ENCODE assay signal across 12 cellular contexts in genomic region chr10:44990302-44990655, GRCh38. TPM values are rescaled to one million over a fixed set of nuclear protein-coding genes. Genes with fewer than 3 reads are reported as not detected.
A peak's percentile ranks its signal among the peaks of the same experiment; 100 is the strongest.
DNase-seq lines count a peak whose midpoint lies in the region; ATAC-seq and TF ChIP-seq lines count a peak whose summit lies in the region.
"Had no signal": no experiment of that assay in that cellular context is flagged by ENCODE, and none has a peak within 500 bp of the region (broad histone marks: within the 10 kb centered on the region; RNA-seq: fewer than 3 reads in every experiment).

No MANE protein-coding gene starts in this region.

- H3K4me1 Mint-ChIP-seq in glutamatergic neuron (ENCODE audit: low read depth, unreplicated experiment) (peaks cover 18% of the 10 kb centered on the region), progenitor cell of endocrine pancreas (ENCODE audit: low read depth) (peaks cover 31% of the 10 kb centered on the region)
- H3K4me1 Mint-ChIP-seq: memory B cell had no signal

- H3K36me3 Mint-ChIP-seq in glutamatergic neuron (ENCODE audit: unreplicated experiment) (peaks cover 22% of the 10 kb centered on the region), progenitor cell of endocrine pancreas (ENCODE audit: insufficient read depth) (peaks cover 2% of the 10 kb centered on the region)
- H3K36me3 Mint-ChIP-seq: memory B cell had no signal

- in situ Hi-C loops in GM13976 (cut with MboI; ENCODE audit: low sequenced_read_pairs, unreplicated experiment): no loop called here

- H3K9me3 Mint-ChIP-seq in glutamatergic neuron (ENCODE audit: unreplicated experiment): peaks cover 2% of the 10 kb centered on the region
- no peaks in the 10 kb centered on the region for H3K9me3 Mint-ChIP-seq in progenitor cell of endocrine pancreas (ENCODE audit: low read depth)
- H3K9me3 Mint-ChIP-seq: memory B cell had no signal

- DNase-seq in GM13976 (ENCODE audit: low spot score) (no peak), glutamatergic neuron (peak; percentile 73), progenitor cell of endocrine pancreas (ENCODE audit: low spot score, unreplicated experiment) (peak; percentile 15), HPDE6-E6E7 (ENCODE audit: extremely low spot score) (no peak), EL (no peak)
- DNase-seq: activated T-cell treated with anti-CD3 and anti-CD28 coated beads for 4 hours, NCI-H1105 treated with DMSO at 0.1 percent for 48 hours, SW 1271 had no signal

- TF ChIP-seq CTCF in GM13976 (IDR thresholded peaks at IDR 0.05; ENCODE audit: borderline replicate concordance, control extremely low read depth, extremely low read depth, insufficient read depth, missing control alignments) (peak; percentile 9), glutamatergic neuron (IDR thresholded peaks at IDR 0.05; ENCODE audit: partially characterized antibody, unreplicated experiment) (no peak), progenitor cell of endocrine pancreas (IDR thresholded peaks at IDR 0.05; ENCODE audit: unreplicated experiment) (peak; percentile 54)

- H3K4me3 Mint-ChIP-seq in glutamatergic neuron (ENCODE audit: unreplicated experiment) (no peak overlapping the region), progenitor cell of endocrine pancreas (ENCODE audit: low read depth) (no peak overlapping the region)
- H3K4me3 Mint-ChIP-seq: memory B cell had no signal

- ATAC-seq in SK-N-SH treated with all-trans-retinoic acid at 6 μM for 48 hours: peak; percentile 45; the same call in 1 of the 3 replicates
- no peak for ATAC-seq in HG02884 (IDR thresholded peaks at IDR 0.05; ENCODE audit: unreplicated experiment)
- ATAC-seq in GM19035 (IDR thresholded peaks at IDR 0.05; ENCODE audit: unreplicated experiment): no peak

- H3K27me3 Mint-ChIP-seq in glutamatergic neuron (ENCODE audit: unreplicated experiment): peaks cover 5% of the 10 kb centered on the region
- H3K27me3 Mint-ChIP-seq in progenitor cell of endocrine pancreas: no peaks in the 10 kb centered on the region

- H3K27ac Mint-ChIP-seq in glutamatergic neuron (ENCODE audit: unreplicated experiment): peak overlapping the region; percentile 34
- no peak overlapping the region for H3K27ac Mint-ChIP-seq in progenitor cell of endocrine pancreas
- H3K27ac Mint-ChIP-seq: memory B cell had no signal

TF ChIP-seq in SK-N-SH treated with all-trans-retinoic acid at 6 μM for 48 hours, 23 proteins besides CTCF, POLR2A, EP300 and RAD21:
- no peak for TF ChIP-seq ZFP3 (CRISPR knock-in tag; IDR thresholded peaks at IDR 0.05)
- TF ChIP-seq ZNF8 (CRISPR knock-in tag; IDR thresholded peaks at IDR 0.05): no peak
- no peak for TF ChIP-seq TSHZ2 (CRISPR knock-in tag; IDR thresholded peaks at IDR 0.05)
- TF ChIP-seq ZFP30 (CRISPR knock-in tag; IDR thresholded peaks at IDR 0.05): no peak
- TF ChIP-seq ESRRG (CRISPR knock-in tag; IDR thresholded peaks at IDR 0.05): no peak

RNA-seq across cellular contexts. Expression of gene ZNF22, which starts 10.4 kb away (rescaled TPM):
- 40.2 TPM for total RNA-seq in glutamatergic neuron (ENCODE audit: unreplicated experiment)
- total RNA-seq in progenitor cell of endocrine pancreas: 44.1 and 46.0 TPM in 2 replicates

RNA-seq across cellular contexts. Expression of gene DEPP1, which starts 11.7 kb away (rescaled TPM):
- 13.6 TPM for total RNA-seq in glutamatergic neuron (ENCODE audit: unreplicated experiment)
- 13.9 and 16.6 TPM in 2 replicates for total RNA-seq in progenitor cell of endocrine pancreas

RNA-seq across cellular contexts. Expression of gene RASSF4, which starts 30.7 kb away (rescaled TPM):
- total RNA-seq in glutamatergic neuron (ENCODE audit: unreplicated experiment): 137 TPM
- 21.2 and 23.0 TPM in 2 replicates for total RNA-seq in progenitor cell of endocrine pancreas

Comparison
In these comparisons a context has a peak if more than half of its experiments do, and no peak if none do; other contexts are left out.
1. DNase-seq: peak in glutamatergic neuron (single experiment) and progenitor cell of endocrine pancreas (single experiment); none in GM13976 (single experiment), HPDE6-E6E7 (single experiment) and EL (single experiment).